ENCODE assay signal across 1 cellular context in genomic region chr3:87227104-87227834, GRCh38.
TF ChIP-seq lines count a peak whose summit lies in the region.

A gene with protein sequence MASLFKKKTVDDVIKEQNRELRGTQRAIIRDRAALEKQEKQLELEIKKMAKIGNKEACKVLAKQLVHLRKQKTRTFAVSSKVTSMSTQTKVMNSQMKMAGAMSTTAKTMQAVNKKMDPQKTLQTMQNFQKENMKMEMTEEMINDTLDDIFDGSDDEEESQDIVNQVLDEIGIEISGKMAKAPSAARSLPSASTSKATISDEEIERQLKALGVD (plus strand): TSS chr3:87227309. CDS start chr3:87227523, 214 bp downstream.

TF ChIP-seq in GM12878, 131 proteins besides CTCF, POLR2A, EP300 and RAD21 (continued from another document and continues in another):
- no peak for TF ChIP-seq ZBTB33 (IDR thresholded peaks at IDR 0.05)
- TF ChIP-seq EZH2 (IDR thresholded peaks at IDR 0.05; ENCODE audit: borderline replicate concordance, control insufficient read depth, low read depth, low read length) = no peak
- TF ChIP-seq GATAD2B (conservative IDR thresholded peaks at IDR 0.05; ENCODE audit: low read depth) = peak; percentile 59
- TF ChIP-seq, protein P1, sequence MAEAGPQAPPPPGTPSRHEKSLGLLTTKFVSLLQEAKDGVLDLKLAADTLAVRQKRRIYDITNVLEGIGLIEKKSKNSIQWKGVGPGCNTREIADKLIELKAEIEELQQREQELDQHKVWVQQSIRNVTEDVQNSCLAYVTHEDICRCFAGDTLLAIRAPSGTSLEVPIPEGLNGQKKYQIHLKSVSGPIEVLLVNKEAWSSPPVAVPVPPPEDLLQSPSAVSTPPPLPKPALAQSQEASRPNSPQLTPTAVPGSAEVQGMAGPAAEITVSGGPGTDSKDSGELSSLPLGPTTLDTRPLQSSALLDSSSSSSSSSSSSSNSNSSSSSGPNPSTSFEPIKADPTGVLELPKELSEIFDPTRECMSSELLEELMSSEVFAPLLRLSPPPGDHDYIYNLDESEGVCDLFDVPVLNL (IDR thresholded peaks at IDR 0.05; ENCODE audit: low read depth, low read length) = no peak
- 0 out of 2 replicates have a peak, but pooled peaks have one; percentile 10 for TF ChIP-seq JUND (IDR thresholded peaks at IDR 0.05; ENCODE audit: low read depth, low read length)
- no peak for TF ChIP-seq ZNF592 (IDR thresholded peaks at IDR 0.05)
- no peak for TF ChIP-seq KAT2A (conservative IDR thresholded peaks at IDR 0.05; ENCODE audit: control insufficient read depth, low read depth, low read length)
- peak; percentile 28; the same call in 1 of the 2 replicates for TF ChIP-seq ZNF207 (IDR thresholded peaks at IDR 0.05; ENCODE audit: borderline replicate concordance)
- no peak for TF ChIP-seq NFIC (IDR thresholded peaks at IDR 0.05; ENCODE audit: low read depth, low read length)
- TF ChIP-seq STAT3 (IDR thresholded peaks at IDR 0.05; ENCODE audit: low read depth, low read length) = no peak
- peak; percentile 63 for TF ChIP-seq HCFC1 (IDR thresholded peaks at IDR 0.05; ENCODE audit: low read length)
- TF ChIP-seq CBX3 (IDR thresholded peaks at IDR 0.05; ENCODE audit: borderline replicate concordance, low read depth) = no peak
- TF ChIP-seq SUZ12 (IDR thresholded peaks at IDR 0.05; ENCODE audit: unreplicated experiment) = no peak
- TF ChIP-seq NR2C1 (IDR thresholded peaks at IDR 0.05) = no peak
- TF ChIP-seq, protein P2, sequence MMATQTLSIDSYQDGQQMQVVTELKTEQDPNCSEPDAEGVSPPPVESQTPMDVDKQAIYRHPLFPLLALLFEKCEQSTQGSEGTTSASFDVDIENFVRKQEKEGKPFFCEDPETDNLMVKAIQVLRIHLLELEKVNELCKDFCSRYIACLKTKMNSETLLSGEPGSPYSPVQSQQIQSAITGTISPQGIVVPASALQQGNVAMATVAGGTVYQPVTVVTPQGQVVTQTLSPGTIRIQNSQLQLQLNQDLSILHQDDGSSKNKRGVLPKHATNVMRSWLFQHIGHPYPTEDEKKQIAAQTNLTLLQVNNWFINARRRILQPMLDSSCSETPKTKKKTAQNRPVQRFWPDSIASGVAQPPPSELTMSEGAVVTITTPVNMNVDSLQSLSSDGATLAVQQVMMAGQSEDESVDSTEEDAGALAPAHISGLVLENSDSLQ (IDR thresholded peaks at IDR 0.05) = 0 out of 2 replicates have a peak, but pooled peaks have one; percentile 5
- no peak for TF ChIP-seq MAX (IDR thresholded peaks at IDR 0.05; ENCODE audit: low read depth, low read length)
- TF ChIP-seq POLR2AphosphoS5 (IDR thresholded peaks at IDR 0.05; ENCODE audit: low read length) = peak; percentile 75
- no peak for TF ChIP-seq WRNIP1 (IDR thresholded peaks at IDR 0.05; ENCODE audit: borderline replicate concordance, low read depth, low read length)
- TF ChIP-seq TAF1 (IDR thresholded peaks at IDR 0.05; ENCODE audit: borderline replicate concordance, low read depth, low read length) = no peak
- TF ChIP-seq, protein P3, sequence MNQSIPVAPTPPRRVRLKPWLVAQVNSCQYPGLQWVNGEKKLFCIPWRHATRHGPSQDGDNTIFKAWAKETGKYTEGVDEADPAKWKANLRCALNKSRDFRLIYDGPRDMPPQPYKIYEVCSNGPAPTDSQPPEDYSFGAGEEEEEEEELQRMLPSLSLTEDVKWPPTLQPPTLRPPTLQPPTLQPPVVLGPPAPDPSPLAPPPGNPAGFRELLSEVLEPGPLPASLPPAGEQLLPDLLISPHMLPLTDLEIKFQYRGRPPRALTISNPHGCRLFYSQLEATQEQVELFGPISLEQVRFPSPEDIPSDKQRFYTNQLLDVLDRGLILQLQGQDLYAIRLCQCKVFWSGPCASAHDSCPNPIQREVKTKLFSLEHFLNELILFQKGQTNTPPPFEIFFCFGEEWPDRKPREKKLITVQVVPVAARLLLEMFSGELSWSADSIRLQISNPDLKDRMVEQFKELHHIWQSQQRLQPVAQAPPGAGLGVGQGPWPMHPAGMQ (IDR thresholded peaks at IDR 0.05; ENCODE audit: borderline replicate concordance) = no peak
- TF ChIP-seq ASH2L (IDR thresholded peaks at IDR 0.05; ENCODE audit: borderline replicate concordance, low read depth) = no peak
- no peak for TF ChIP-seq PML (IDR thresholded peaks at IDR 0.05; ENCODE audit: low read length)
- no peak for TF ChIP-seq LARP7 (IDR thresholded peaks at IDR 0.05)
- TF ChIP-seq POLR2AphosphoS2 (IDR thresholded peaks at IDR 0.05; ENCODE audit: low read depth, low read length) = peak; percentile 71
- TF ChIP-seq ETV6 (conservative IDR thresholded peaks at IDR 0.05 in 1 of 2, IDR thresholded peaks at IDR 0.05 in 1 of 2; ENCODE audit: borderline replicate concordance in 1 of 2, low read depth in 1 of 2) = no peak
- TF ChIP-seq KDM1A (IDR thresholded peaks at IDR 0.05; ENCODE audit: borderline replicate concordance) = no peak
- TF ChIP-seq YBX1 (IDR thresholded peaks at IDR 0.05) = no peak
- TF ChIP-seq, protein P4, sequence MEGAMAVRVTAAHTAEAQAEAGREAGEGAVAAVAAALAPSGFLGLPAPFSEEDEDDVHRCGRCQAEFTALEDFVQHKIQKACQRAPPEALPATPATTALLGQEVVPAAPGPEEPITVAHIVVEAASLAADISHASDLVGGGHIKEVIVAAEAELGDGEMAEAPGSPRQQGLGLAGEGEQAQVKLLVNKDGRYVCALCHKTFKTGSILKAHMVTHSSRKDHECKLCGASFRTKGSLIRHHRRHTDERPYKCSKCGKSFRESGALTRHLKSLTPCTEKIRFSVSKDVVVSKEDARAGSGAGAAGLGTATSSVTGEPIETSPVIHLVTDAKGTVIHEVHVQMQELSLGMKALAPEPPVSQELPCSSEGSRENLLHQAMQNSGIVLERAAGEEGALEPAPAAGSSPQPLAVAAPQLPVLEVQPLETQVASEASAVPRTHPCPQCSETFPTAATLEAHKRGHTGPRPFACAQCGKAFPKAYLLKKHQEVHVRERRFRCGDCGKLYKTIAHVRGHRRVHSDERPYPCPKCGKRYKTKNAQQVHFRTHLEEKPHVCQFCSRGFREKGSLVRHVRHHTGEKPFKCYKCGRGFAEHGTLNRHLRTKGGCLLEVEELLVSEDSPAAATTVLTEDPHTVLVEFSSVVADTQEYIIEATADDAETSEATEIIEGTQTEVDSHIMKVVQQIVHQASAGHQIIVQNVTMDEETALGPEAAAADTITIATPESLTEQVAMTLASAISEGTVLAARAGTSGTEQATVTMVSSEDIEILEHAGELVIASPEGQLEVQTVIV (IDR thresholded peaks at IDR 0.05; ENCODE audit: borderline replicate concordance, partially characterized antibody) = no peak
- 0 out of 2 replicates have a peak, but pooled peaks have one; percentile 44 for TF ChIP-seq NBN (IDR thresholded peaks at IDR 0.05)
- no peak for TF ChIP-seq ZNF622 (IDR thresholded peaks at IDR 0.05)
- TF ChIP-seq, protein P5, sequence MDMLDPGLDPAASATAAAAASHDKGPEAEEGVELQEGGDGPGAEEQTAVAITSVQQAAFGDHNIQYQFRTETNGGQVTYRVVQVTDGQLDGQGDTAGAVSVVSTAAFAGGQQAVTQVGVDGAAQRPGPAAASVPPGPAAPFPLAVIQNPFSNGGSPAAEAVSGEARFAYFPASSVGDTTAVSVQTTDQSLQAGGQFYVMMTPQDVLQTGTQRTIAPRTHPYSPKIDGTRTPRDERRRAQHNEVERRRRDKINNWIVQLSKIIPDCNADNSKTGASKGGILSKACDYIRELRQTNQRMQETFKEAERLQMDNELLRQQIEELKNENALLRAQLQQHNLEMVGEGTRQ (IDR thresholded peaks at IDR 0.05; ENCODE audit: borderline replicate concordance, low read depth, low read length) = peak; percentile 32
- TF ChIP-seq TCF12 (IDR thresholded peaks at IDR 0.05; ENCODE audit: low read depth, low read length) = no peak
- TF ChIP-seq PRDM15 (CRISPR knock-in tag; IDR thresholded peaks at IDR 0.05) = no peak
- TF ChIP-seq RB1 (IDR thresholded peaks at IDR 0.05; ENCODE audit: borderline replicate concordance) = no peak
